In the genomic region with DNA sequence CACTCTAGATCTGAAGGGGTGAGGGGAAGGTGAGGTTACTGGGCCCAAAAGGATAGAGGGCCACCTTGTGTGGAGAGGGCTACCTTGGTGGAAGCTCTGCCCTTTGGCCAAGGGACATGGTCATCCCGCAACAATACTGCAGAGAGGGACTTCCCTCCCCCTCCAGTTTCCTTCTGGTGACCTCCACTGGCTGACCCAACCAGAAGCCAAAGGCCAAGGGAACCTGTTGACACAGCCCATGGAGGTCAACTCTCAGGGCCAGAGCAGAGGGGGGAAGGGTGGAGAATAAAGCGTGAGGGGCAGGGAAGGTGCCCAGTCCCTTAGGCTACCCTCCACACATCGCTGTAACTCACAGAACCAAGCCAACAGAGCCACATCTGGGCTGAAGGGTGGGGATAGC, we compare ENCODE assay signal across 1 cellular context.
TF ChIP-seq lines count a peak whose summit lies in the region.

No MANE protein-coding gene starts in this region.

TF ChIP-seq in HepG2, 621 proteins besides CTCF, POLR2A, EP300 and RAD21 (continued from another document and continues in another):
- TF ChIP-seq, protein P1, sequence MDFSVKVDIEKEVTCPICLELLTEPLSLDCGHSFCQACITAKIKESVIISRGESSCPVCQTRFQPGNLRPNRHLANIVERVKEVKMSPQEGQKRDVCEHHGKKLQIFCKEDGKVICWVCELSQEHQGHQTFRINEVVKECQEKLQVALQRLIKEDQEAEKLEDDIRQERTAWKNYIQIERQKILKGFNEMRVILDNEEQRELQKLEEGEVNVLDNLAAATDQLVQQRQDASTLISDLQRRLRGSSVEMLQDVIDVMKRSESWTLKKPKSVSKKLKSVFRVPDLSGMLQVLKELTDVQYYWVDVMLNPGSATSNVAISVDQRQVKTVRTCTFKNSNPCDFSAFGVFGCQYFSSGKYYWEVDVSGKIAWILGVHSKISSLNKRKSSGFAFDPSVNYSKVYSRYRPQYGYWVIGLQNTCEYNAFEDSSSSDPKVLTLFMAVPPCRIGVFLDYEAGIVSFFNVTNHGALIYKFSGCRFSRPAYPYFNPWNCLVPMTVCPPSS (IDR thresholded peaks at IDR 0.05), result no peak
- TF ChIP-seq ZNF749 (CRISPR knock-in tag; IDR thresholded peaks at IDR 0.05; ENCODE audit: borderline replicate concordance), result no peak
- peak; percentile 42 for TF ChIP-seq ZFX (CRISPR knock-in tag; IDR thresholded peaks at IDR 0.05; ENCODE audit: low read depth)
- TF ChIP-seq CENPX (CRISPR knock-in tag; IDR thresholded peaks at IDR 0.05), result no peak
- no peak for TF ChIP-seq PAWR (CRISPR knock-in tag; IDR thresholded peaks at IDR 0.05; ENCODE audit: borderline replicate concordance)
- TF ChIP-seq DZIP1 (CRISPR knock-in tag; IDR thresholded peaks at IDR 0.05), result no peak
- no peak for TF ChIP-seq ZNF703 (CRISPR knock-in tag; IDR thresholded peaks at IDR 0.05; ENCODE audit: borderline replicate concordance)
- peak; percentile 41; the same call in 1 of the 2 replicates for TF ChIP-seq MAZ (IDR thresholded peaks at IDR 0.05; ENCODE audit: borderline replicate concordance, low read depth, low read length)
- no peak for TF ChIP-seq MAZ (CRISPR knock-in tag; IDR thresholded peaks at IDR 0.05; ENCODE audit: low read depth)
- no peak for TF ChIP-seq ATF7 (IDR thresholded peaks at IDR 0.05)
- TF ChIP-seq ATF7 (CRISPR knock-in tag; IDR thresholded peaks at IDR 0.05), result no peak
- peak; percentile 69 for TF ChIP-seq HDAC1 (CRISPR knock-in tag; IDR thresholded peaks at IDR 0.05)
- no peak for TF ChIP-seq ZNF354B (CRISPR knock-in tag; IDR thresholded peaks at IDR 0.05)
- TF ChIP-seq PPARG (CRISPR knock-in tag; conservative IDR thresholded peaks at IDR 0.05), result 0 out of 2 replicates have a peak, but pooled peaks have one; percentile 42
- no peak for TF ChIP-seq ZNF672 (CRISPR knock-in tag; IDR thresholded peaks at IDR 0.05)
- TF ChIP-seq ETV6 (CRISPR knock-in tag; conservative IDR thresholded peaks at IDR 0.05), result no peak
- TF ChIP-seq, protein P2, sequence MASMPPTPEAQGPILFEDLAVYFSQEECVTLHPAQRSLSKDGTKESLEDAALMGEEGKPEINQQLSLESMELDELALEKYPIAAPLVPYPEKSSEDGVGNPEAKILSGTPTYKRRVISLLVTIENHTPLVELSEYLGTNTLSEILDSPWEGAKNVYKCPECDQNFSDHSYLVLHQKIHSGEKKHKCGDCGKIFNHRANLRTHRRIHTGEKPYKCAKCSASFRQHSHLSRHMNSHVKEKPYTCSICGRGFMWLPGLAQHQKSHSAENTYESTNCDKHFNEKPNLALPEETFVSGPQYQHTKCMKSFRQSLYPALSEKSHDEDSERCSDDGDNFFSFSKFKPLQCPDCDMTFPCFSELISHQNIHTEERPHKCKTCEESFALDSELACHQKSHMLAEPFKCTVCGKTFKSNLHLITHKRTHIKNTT (CRISPR knock-in tag; IDR thresholded peaks at IDR 0.05), result no peak
- no peak for TF ChIP-seq ZNF761 (CRISPR knock-in tag; conservative IDR thresholded peaks at IDR 0.05)
- TF ChIP-seq, protein P3, sequence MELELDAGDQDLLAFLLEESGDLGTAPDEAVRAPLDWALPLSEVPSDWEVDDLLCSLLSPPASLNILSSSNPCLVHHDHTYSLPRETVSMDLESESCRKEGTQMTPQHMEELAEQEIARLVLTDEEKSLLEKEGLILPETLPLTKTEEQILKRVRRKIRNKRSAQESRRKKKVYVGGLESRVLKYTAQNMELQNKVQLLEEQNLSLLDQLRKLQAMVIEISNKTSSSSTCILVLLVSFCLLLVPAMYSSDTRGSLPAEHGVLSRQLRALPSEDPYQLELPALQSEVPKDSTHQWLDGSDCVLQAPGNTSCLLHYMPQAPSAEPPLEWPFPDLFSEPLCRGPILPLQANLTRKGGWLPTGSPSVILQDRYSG (CRISPR knock-in tag; IDR thresholded peaks at IDR 0.05), result no peak
- peak; percentile 37; the same call in 1 of the 2 replicates for TF ChIP-seq MED1 (CRISPR knock-in tag; IDR thresholded peaks at IDR 0.05)
- TF ChIP-seq, protein P4, sequence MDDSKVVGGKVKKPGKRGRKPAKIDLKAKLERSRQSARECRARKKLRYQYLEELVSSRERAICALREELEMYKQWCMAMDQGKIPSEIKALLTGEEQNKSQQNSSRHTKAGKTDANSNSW (CRISPR knock-in tag; IDR thresholded peaks at IDR 0.05; ENCODE audit: borderline replicate concordance), result no peak
- no peak for TF ChIP-seq HNRNPK (IDR thresholded peaks at IDR 0.05; ENCODE audit: low read depth, low read length, poor library complexity, severe bottlenecking)
- peak; percentile 41; the same call in 1 of the 2 replicates for TF ChIP-seq NCOA2 (CRISPR knock-in tag; IDR thresholded peaks at IDR 0.05)
- TF ChIP-seq, protein P5, sequence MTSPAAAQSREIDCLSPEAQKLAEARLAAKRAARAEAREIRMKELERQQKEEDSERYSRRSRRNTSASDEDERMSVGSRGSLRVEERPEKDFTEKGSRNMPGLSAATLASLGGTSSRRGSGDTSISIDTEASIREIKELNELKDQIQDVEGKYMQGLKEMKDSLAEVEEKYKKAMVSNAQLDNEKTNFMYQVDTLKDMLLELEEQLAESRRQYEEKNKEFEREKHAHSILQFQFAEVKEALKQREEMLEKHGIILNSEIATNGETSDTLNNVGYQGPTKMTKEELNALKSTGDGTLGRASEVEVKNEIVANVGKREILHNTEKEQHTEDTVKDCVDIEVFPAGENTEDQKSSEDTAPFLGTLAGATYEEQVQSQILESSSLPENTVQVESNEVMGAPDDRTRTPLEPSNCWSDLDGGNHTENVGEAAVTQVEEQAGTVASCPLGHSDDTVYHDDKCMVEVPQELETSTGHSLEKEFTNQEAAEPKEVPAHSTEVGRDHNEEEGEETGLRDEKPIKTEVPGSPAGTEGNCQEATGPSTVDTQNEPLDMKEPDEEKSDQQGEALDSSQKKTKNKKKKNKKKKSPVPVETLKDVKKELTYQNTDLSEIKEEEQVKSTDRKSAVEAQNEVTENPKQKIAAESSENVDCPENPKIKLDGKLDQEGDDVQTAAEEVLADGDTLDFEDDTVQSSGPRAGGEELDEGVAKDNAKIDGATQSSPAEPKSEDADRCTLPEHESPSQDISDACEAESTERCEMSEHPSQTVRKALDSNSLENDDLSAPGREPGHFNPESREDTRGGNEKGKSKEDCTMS (CRISPR knock-in tag; conservative IDR thresholded peaks at IDR 0.05), result no peak
- TF ChIP-seq TFE3 (CRISPR knock-in tag; IDR thresholded peaks at IDR 0.05), result no peak
- TF ChIP-seq RXRA (CRISPR knock-in tag; IDR thresholded peaks at IDR 0.05), result peak; percentile 78
- no peak for TF ChIP-seq ZNF772 (CRISPR knock-in tag; IDR thresholded peaks at IDR 0.05)
- TF ChIP-seq HOXD1 (CRISPR knock-in tag; IDR thresholded peaks at IDR 0.05), result no peak
- TF ChIP-seq IRF1 (CRISPR knock-in tag; IDR thresholded peaks at IDR 0.05; ENCODE audit: low read depth), result no peak
- TF ChIP-seq NR2F1 (CRISPR knock-in tag; IDR thresholded peaks at IDR 0.05), result peak; percentile 96 to 99
- TF ChIP-seq, protein P6, sequence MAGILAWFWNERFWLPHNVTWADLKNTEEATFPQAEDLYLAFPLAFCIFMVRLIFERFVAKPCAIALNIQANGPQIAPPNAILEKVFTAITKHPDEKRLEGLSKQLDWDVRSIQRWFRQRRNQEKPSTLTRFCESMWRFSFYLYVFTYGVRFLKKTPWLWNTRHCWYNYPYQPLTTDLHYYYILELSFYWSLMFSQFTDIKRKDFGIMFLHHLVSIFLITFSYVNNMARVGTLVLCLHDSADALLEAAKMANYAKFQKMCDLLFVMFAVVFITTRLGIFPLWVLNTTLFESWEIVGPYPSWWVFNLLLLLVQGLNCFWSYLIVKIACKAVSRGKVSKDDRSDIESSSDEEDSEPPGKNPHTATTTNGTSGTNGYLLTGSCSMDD (CRISPR knock-in tag; IDR thresholded peaks at IDR 0.05), result no peak
- TF ChIP-seq ELF1 (CRISPR knock-in tag; IDR thresholded peaks at IDR 0.05), result no peak
- TF ChIP-seq ZNF564 (CRISPR knock-in tag; IDR thresholded peaks at IDR 0.05), result no peak
- TF ChIP-seq SMARCC2 (IDR thresholded peaks at IDR 0.05), result no peak
- no peak for TF ChIP-seq ZNF570 (CRISPR knock-in tag; IDR thresholded peaks at IDR 0.05; ENCODE audit: borderline replicate concordance)
- TF ChIP-seq GMEB2 (CRISPR knock-in tag; IDR thresholded peaks at IDR 0.05; ENCODE audit: low read depth), result no peak
- TF ChIP-seq ETV5 (CRISPR knock-in tag; IDR thresholded peaks at IDR 0.05; ENCODE audit: borderline replicate concordance), result peak; percentile 22; the same call in 1 of the 2 replicates
- TF ChIP-seq ZNF20 (CRISPR knock-in tag; IDR thresholded peaks at IDR 0.05), result no peak
- TF ChIP-seq, protein P7, sequence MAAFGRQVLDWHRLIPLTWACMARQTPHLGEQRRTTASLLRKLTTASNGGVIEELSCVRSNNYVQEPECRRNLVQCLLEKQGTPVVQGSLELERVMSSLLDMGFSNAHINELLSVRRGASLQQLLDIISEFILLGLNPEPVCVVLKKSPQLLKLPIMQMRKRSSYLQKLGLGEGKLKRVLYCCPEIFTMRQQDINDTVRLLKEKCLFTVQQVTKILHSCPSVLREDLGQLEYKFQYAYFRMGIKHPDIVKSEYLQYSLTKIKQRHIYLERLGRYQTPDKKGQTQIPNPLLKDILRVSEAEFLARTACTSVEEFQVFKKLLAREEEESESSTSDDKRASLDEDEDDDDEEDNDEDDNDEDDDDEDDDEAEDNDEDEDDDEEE (CRISPR knock-in tag; IDR thresholded peaks at IDR 0.05), result no peak
- no peak for TF ChIP-seq JARID2 (CRISPR knock-in tag; IDR thresholded peaks at IDR 0.05; ENCODE audit: insufficient replicate concordance)
- TF ChIP-seq NCOR1 (IDR thresholded peaks at IDR 0.05; ENCODE audit: borderline replicate concordance, low read length), result peak; percentile 56; the same call in 1 of the 2 replicates
- TF ChIP-seq ZNF484 (CRISPR knock-in tag; IDR thresholded peaks at IDR 0.05; ENCODE audit: borderline replicate concordance, low read depth), result no peak
- TF ChIP-seq ZMYM2 (CRISPR knock-in tag; IDR thresholded peaks at IDR 0.05), result no peak
- TF ChIP-seq AKAP8 (CRISPR knock-in tag; IDR thresholded peaks at IDR 0.05), result no peak
- no peak for TF ChIP-seq ZBTB38 (CRISPR knock-in tag; IDR thresholded peaks at IDR 0.05)
- no peak for TF ChIP-seq NFYC (CRISPR knock-in tag; IDR thresholded peaks at IDR 0.05)
- no peak for TF ChIP-seq ZNF350 (CRISPR knock-in tag; IDR thresholded peaks at IDR 0.05; ENCODE audit: borderline replicate concordance, low read depth)
- TF ChIP-seq ZNF784 (CRISPR knock-in tag; IDR thresholded peaks at IDR 0.05; ENCODE audit: borderline replicate concordance), result no peak
